ENCODE assay signal across 2 cellular contexts in genomic region chr1:225408249-225408648, GRCh38.
TF ChIP-seq lines count a peak whose summit lies in the region.

No MANE protein-coding gene starts in this region.

TF ChIP-seq in liver, 16 proteins besides CTCF, POLR2A, EP300 and RAD21 (continued from another document):
- peak; percentile 17 to 33 for TF ChIP-seq RXRA (IDR thresholded peaks at IDR 0.05)

TF ChIP-seq in HepG2, 621 proteins besides CTCF, POLR2A, EP300 and RAD21:
- TF ChIP-seq DBP (CRISPR knock-in tag; IDR thresholded peaks at IDR 0.05; ENCODE audit: not compliant biosample characterization) = no peak
- no peak for TF ChIP-seq ZNF460 (CRISPR knock-in tag; IDR thresholded peaks at IDR 0.05; ENCODE audit: borderline replicate concordance)
- no peak for TF ChIP-seq ZNF652 (CRISPR knock-in tag; IDR thresholded peaks at IDR 0.05; ENCODE audit: borderline replicate concordance, low read depth)
- TF ChIP-seq SNAI1 (CRISPR knock-in tag; IDR thresholded peaks at IDR 0.05; ENCODE audit: borderline replicate concordance) = no peak
- TF ChIP-seq ZMYM3 (CRISPR knock-in tag; IDR thresholded peaks at IDR 0.05) = no peak
- no peak for TF ChIP-seq ZNF160 (CRISPR knock-in tag; IDR thresholded peaks at IDR 0.05)
- TF ChIP-seq NKX3-1 (CRISPR knock-in tag; IDR thresholded peaks at IDR 0.05) = no peak
